19 cellular contexts compared by ENCODE assay signal in the genomic region with DNA sequence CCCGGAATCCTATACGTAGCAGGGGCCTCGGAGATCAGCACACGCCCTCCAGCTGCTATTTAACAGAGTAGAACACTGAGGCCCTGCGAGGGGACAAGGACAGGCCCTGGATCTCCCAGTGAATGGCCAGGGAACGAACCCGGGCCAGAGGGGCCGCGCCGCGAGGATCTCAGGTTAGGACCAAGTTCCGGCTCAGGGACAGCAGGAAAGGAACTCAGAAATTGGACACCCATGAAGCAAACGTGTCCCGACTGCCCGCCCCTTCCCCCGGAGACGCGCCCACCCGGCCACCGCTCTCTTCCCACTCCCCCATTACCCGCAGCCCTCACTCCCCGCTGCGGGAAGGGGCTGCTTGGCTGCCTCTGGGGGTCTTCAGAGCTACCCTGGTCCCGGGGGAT. TPM values are rescaled to one million over a fixed set of nuclear protein-coding genes. Genes with fewer than 3 reads are reported as not detected.
DNase-seq lines count a peak whose midpoint lies in the region; ATAC-seq, FAIRE-seq and TF ChIP-seq lines count a peak whose summit lies in the region.
"Had no signal": no experiment of that assay in that cellular context is flagged by ENCODE, and none has a peak within 500 bp of the region (broad histone marks: within the 10 kb centered on the region; RNA-seq: fewer than 3 reads in every experiment).

No MANE protein-coding gene starts in this region.

- H2AFZ ChIP-seq in neural progenitor cell (replicated peaks), result no peak overlapping the region
- no peak overlapping the region for H2AFZ ChIP-seq in HepG2 (ENCODE audit: low read length)

- H3F3A ChIP-seq in neural progenitor cell (ENCODE audit: low read depth), result peaks cover 25% of the 10 kb centered on the region

- H3K27me3 ChIP-seq in neural progenitor cell (peaks cover 100% of the 10 kb centered on the region), HepG2 (ENCODE audit: control insufficient read depth in 1 of 2, insufficient read depth in 2 of 2, low read length in 2 of 2) (peaks cover 9 to 62% of the 10 kb centered on the region in 2 experiments; a peak in 4 of 5 replicates)

- CTCF ChIA-PET in HepG2 (lab: Yijun Ruan, JAX; ENCODE audit: low intra/inter-chr PET ratio, low total read pairs), result no interaction called here

- H3K9me3 ChIP-seq in neural progenitor cell (ENCODE audit: low read depth), result no peaks in the 10 kb centered on the region
- H3K9me3 ChIP-seq in HepG2 (ENCODE audit: low read length), result no peaks in the 10 kb centered on the region
- H3K9me3 ChIP-seq: thoracic aorta had no signal

- peak overlapping the region; percentile 38 for H3K4me3 ChIP-seq in epithelial cell of esophagus (ENCODE audit: low read length)
- peak overlapping the region; percentile 22 for H3K4me3 ChIP-seq in neural progenitor cell
- no peak overlapping the region for H3K4me3 ChIP-seq in HepG2 (replicated peaks in 1 of 3; ENCODE audit: insufficient read depth in 1 of 3, low read depth in 2 of 3, low read length in 3 of 3)
- H3K4me3 ChIP-seq: smooth muscle cell had no signal

- 42% methylated on average over 17 of the region's 24 CpGs for WGBS in HepG2 (ENCODE audit: low lambda C conversion rate)

- no peak for TF ChIP-seq CTCF in epithelial cell of esophagus (IDR thresholded peaks at IDR 0.05; ENCODE audit: insufficient read depth, low read depth, low read length, missing control alignments)
- no peak for TF ChIP-seq CTCF in neural progenitor cell (IDR thresholded peaks at IDR 0.05)
- TF ChIP-seq CTCF in HepG2 (CRISPR knock-in tag; IDR thresholded peaks at IDR 0.05), result no peak

- peaks cover 4% of the 10 kb centered on the region for H3K9me3 Mint-ChIP-seq in neural progenitor cell
- H3K9me3 Mint-ChIP-seq: T-helper 2 cell treated with Interferon-gamma antibody and Interleukin-4, amounts not matched to agents 5 μg/mL and 100 μg/mL, for 36 hours had no signal

- no TSS peak for BruUV-seq in HepG2 (replicated peaks; lab: Mats Ljungman, UMichigan)

- no peak for TF ChIP-seq POLR2A in HepG2 (IDR thresholded peaks at IDR 0.05; ENCODE audit: insufficient read depth in 1 of 2, low read depth in 2 of 2, low read length in 2 of 2)

- H3K36me3 ChIP-seq in neural progenitor cell (no peaks in the 10 kb centered on the region), HepG2 (replicated peaks in 1 of 2; ENCODE audit: control insufficient read depth in 1 of 2, insufficient read depth in 2 of 2, low read length in 2 of 2) (no peaks in the 10 kb centered on the region)
- H3K36me3 ChIP-seq: thoracic aorta had no signal

- H3K27me3 Mint-ChIP-seq in neural progenitor cell (ENCODE audit: insufficient read depth, low read depth), result peaks cover 84% of the 10 kb centered on the region

- FAIRE-seq in HepG2 (lab: Jason Lieb, UNC), result no peak
- FAIRE-seq: A204.1 had no signal

- peaks cover 91% of the 10 kb centered on the region for H4K20me1 ChIP-seq in neural progenitor cell (ENCODE audit: low read depth)
- H4K20me1 ChIP-seq in HepG2 (ENCODE audit: insufficient read depth, low read length), result no peaks in the 10 kb centered on the region

- peaks cover 20% of the 10 kb centered on the region for H3K4me1 ChIP-seq in neural progenitor cell
- no peaks in the 10 kb centered on the region for H3K4me1 ChIP-seq in HepG2 (ENCODE audit: insufficient read depth, low read length)

- in situ Hi-C loops in HepG2 (cut with HindIII; ENCODE audit: extremely low pct_ligation_motif_present, low pct_unique_long_range_greater_than_20kb), result no loop called here

- POLR2A ChIA-PET in HepG2 (lab: Yijun Ruan, JAX), result no interaction called here

- DNase-seq in NCI-H82 (lab: John Stamatoyannopoulos, UW) (peak; percentile 27), NCI-H82 treated with DMSO at 0.1 percent for 48 hours (lab: John Stamatoyannopoulos, UW; ENCODE audit: unreplicated experiment) (no peak), HK-2 (ENCODE audit: unreplicated experiment) (peak; percentile 75), epithelial cell of esophagus (ENCODE audit: low read depth) (no peak), neural progenitor cell (ENCODE audit: low spot score) (peak; percentile 72), HepG2 (ENCODE audit: low spot score) (no peak), AG20443 (ENCODE audit: low spot score) (no peak), activated gamma-delta T cell treated with Interleukin-2 at 50 U/mL for 16 hours (no peak)
- DNase-seq: activated CD8-positive, alpha-beta memory T cell treated with anti-CD3 and anti-CD28 coated beads for 24 hours; activated naive CD4-positive, alpha-beta T cell treated with anti-CD3 and anti-CD28 coated beads, Interleukin-2, amount 50 U/mL, for 16 hours; central memory CD4-positive, alpha-beta T cell; head of caudate nucleus; NCI-H1092 treated with DMSO at 0.1 percent for 48 hours; nucleus accumbens had no signal

- no peak overlapping the region for H3K27ac ChIP-seq in neural progenitor cell
- no peak overlapping the region for H3K27ac ChIP-seq in HepG2 (ENCODE audit: extremely low read length, insufficient read depth, low read length)
- H3K27ac ChIP-seq: thoracic aorta had no signal

- intact Hi-C loops in HepG2 (cut with micrococcal nuclease; ENCODE audit: unreplicated experiment), result no loop called here

- peak overlapping the region; percentile 60 for H3K4me3 Mint-ChIP-seq in neural progenitor cell
- H3K4me3 Mint-ChIP-seq: T-helper 2 cell treated with Interferon-gamma antibody and Interleukin-4, amounts not matched to agents 5 μg/mL and 100 μg/mL, for 36 hours had no signal

- H3K9ac ChIP-seq in neural progenitor cell (no peak overlapping the region), HepG2 (ENCODE audit: insufficient read depth, low read depth, low read length) (no peak overlapping the region)

- TF ChIP-seq EP300 in HepG2 (IDR thresholded peaks at IDR 0.05; ENCODE audit: low read depth in 2 of 2, low read length in 2 of 2) (no peak), HepG2 (CRISPR knock-in tag; IDR thresholded peaks at IDR 0.05; ENCODE audit: borderline replicate concordance) (no peak)

- peak overlapping the region; percentile 64 for H3K4me2 ChIP-seq in neural progenitor cell
- H3K4me2 ChIP-seq in HepG2 (ENCODE audit: low read depth, low read length), result no peak overlapping the region

- TF ChIP-seq RAD21 in HepG2 (CRISPR knock-in tag; IDR thresholded peaks at IDR 0.05), result no peak

- no peak overlapping the region for H3K27ac Mint-ChIP-seq in neural progenitor cell
- H3K27ac Mint-ChIP-seq: T-helper 2 cell treated with Interferon-gamma antibody and Interleukin-4, amounts not matched to agents 5 μg/mL and 100 μg/mL, for 36 hours had no signal

- H3K4me1 Mint-ChIP-seq in neural progenitor cell, result peaks cover 10% of the 10 kb centered on the region

- no peak for ATAC-seq in HepG2

- no peaks in the 10 kb centered on the region for H3K79me2 ChIP-seq in neural progenitor cell (ENCODE audit: low read depth)
- H3K79me2 ChIP-seq in HepG2 (ENCODE audit: insufficient read depth, low read length), result no peaks in the 10 kb centered on the region

- H3K36me3 Mint-ChIP-seq in neural progenitor cell, result no peaks in the 10 kb centered on the region

TF ChIP-seq in HepG2, 621 proteins besides CTCF, POLR2A, EP300 and RAD21 (continues in another document):
- TF ChIP-seq, protein P1, sequence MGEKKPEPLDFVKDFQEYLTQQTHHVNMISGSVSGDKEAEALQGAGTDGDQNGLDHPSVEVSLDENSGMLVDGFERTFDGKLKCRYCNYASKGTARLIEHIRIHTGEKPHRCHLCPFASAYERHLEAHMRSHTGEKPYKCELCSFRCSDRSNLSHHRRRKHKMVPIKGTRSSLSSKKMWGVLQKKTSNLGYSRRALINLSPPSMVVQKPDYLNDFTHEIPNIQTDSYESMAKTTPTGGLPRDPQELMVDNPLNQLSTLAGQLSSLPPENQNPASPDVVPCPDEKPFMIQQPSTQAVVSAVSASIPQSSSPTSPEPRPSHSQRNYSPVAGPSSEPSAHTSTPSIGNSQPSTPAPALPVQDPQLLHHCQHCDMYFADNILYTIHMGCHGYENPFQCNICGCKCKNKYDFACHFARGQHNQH (CRISPR knock-in tag; IDR thresholded peaks at IDR 0.05), result no peak
- no peak for TF ChIP-seq CENPBD1 (CRISPR knock-in tag; IDR thresholded peaks at IDR 0.05; ENCODE audit: borderline replicate concordance, low read depth)
- no peak for TF ChIP-seq NR2C2 (CRISPR knock-in tag; IDR thresholded peaks at IDR 0.05; ENCODE audit: borderline replicate concordance)

RNA-seq across cellular contexts. Expression of gene FOXE1, which starts 1.0 kb away (rescaled TPM):
- total RNA-seq in neural progenitor cell (ENCODE audit: low replicate concordance) (not detected in 2 replicates), HepG2 (2016; rRNA removed; fragmentation: Illumina TruSeq; extraction: Trizol) (not detected in 2 replicates)
- total RNA-seq in HepG2 (2016; cell fraction: cytosol; rRNA removed; fragmentation: Illumina TruSeq; extraction: Trizol; ENCODE audit: low read depth), result not detected in 2 replicates
- not detected in 2 replicates for total RNA-seq in HepG2 (2016; cell fraction: insoluble cytoplasmic fraction; rRNA removed; fragmentation: Illumina TruSeq; extraction: Trizol)
- not detected in 2 replicates for total RNA-seq in HepG2 (2016; cell fraction: membrane; rRNA removed; fragmentation: Illumina TruSeq; extraction: Trizol)
- total RNA-seq in HepG2 (2016; cell fraction: nucleus; rRNA removed; fragmentation: Illumina TruSeq; extraction: Trizol), result not detected in 2 replicates
- polyA plus RNA-seq in HepG2 (2011; rRNA removed), result not detected in 2 replicates
- not detected in 2 replicates for polyA plus RNA-seq in HepG2 (2011; cell fraction: cytosol; rRNA removed)
- not detected in 2 replicates for polyA plus RNA-seq in HepG2 (2011; cell fraction: nucleus; rRNA removed)
- polyA plus RNA-seq in HepG2 (2012), result 0.04 TPM in 1 of 2 replicates, not detected in the other
- not detected in 2 replicates for polyA plus RNA-seq in HepG2 (2016; cell fraction: cytosol; fragmentation: Illumina TruSeq; extraction: Trizol; ENCODE audit: low read depth)
- polyA plus RNA-seq in HepG2 (2016; cell fraction: insoluble cytoplasmic fraction; fragmentation: Illumina TruSeq; extraction: Trizol; ENCODE audit: low read depth), result not detected in 2 replicates
- not detected in 2 replicates for polyA plus RNA-seq in HepG2 (2016; cell fraction: membrane; fragmentation: Illumina TruSeq; extraction: Trizol; ENCODE audit: low read depth)
- not detected in 2 replicates for polyA plus RNA-seq in HepG2 (2016; cell fraction: nucleus; fragmentation: Illumina TruSeq; extraction: Trizol; ENCODE audit: insufficient read depth, low read depth)
- polyA minus RNA-seq in HepG2 (2011; rRNA and poly(A)+ RNA removed; ENCODE audit: low replicate concordance), result 1.2 TPM in 1 of 2 replicates, not detected in the other
- not detected in 2 replicates for polyA minus RNA-seq in HepG2 (2011; cell fraction: cytosol; rRNA and poly(A)+ RNA removed)
- not detected in 2 replicates for polyA minus RNA-seq in HepG2 (2011; cell fraction: nucleus; rRNA and poly(A)+ RNA removed)
- total RNA-seq: endothelial cell of umbilical vein, smooth muscle cell had no signal
- polyA plus RNA-seq: endothelial cell of umbilical vein, smooth muscle cell had no signal

Comparison
In these comparisons a context has a peak if more than half of its experiments do, and no peak if none do; other contexts are left out.
1. DNase-seq: peak in NCI-H82 (single experiment), HK-2 (single experiment) and neural progenitor cell (single experiment); none in NCI-H82 treated with DMSO at 0.1 percent for 48 hours (single experiment), epithelial cell of esophagus (single experiment), HepG2 (single experiment), AG20443 (single experiment) and activated gamma-delta T cell treated with Interleukin-2 at 50 U/mL for 16 hours (single experiment).
2. H3K4me3 ChIP-seq: peak in epithelial cell of esophagus (single experiment) and neural progenitor cell (single experiment); none in HepG2 (0 of 3).